Comparison of ENCODE assay signal across 8 cellular contexts in genomic region chr20:34956041-34956458, GRCh38. TPM values are rescaled to one million over a fixed set of nuclear protein-coding genes. Genes with fewer than 3 reads are reported as not detected.
A peak's percentile ranks its signal among the peaks of the same experiment; 100 is the strongest.
DNase-seq lines count a peak whose midpoint lies in the region; ATAC-seq, FAIRE-seq and TF ChIP-seq lines count a peak whose summit lies in the region.

No MANE protein-coding gene starts in this region.

- peaks cover 8% of the 10 kb centered on the region for H3K27me3 Mint-ChIP-seq in activated naive CD4-positive, alpha-beta T cell treated with anti-CD3 and anti-CD28 coated beads, Interleukin-2, amount 10 ng/mL, durations not matched to agents 7 days and 5 days

- no peak for FAIRE-seq in GM12878 (lab: Jason Lieb, UNC)

- POLR2A ChIA-PET in GM12878 (lab: Charles Lee): interaction anchor here (1.4 to 1.7 kb wide), 2 partner anchors 79 to 81 kb away, joined by 6 to 8 read pairs; partner anchors contain the start of gene ACSS2

- BruUV-seq in GM12878 (replicated peaks; lab: Mats Ljungman, UMichigan): TSS peak; percentile 76

- H3K4me1 Mint-ChIP-seq in activated naive CD4-positive, alpha-beta T cell treated with anti-CD3 and anti-CD28 coated beads, Interleukin-2, amount 10 ng/mL, durations not matched to agents 7 days and 5 days: peaks cover 37% of the 10 kb centered on the region

- TF ChIP-seq POLR2A in GM12878 (IDR thresholded peaks at IDR 0.05; ENCODE audit: low read depth, low read length): no peak
- TF ChIP-seq POLR2A in upper lobe of left lung (IDR thresholded peaks at IDR 0.05): no peak

- no peak for TF ChIP-seq EP300 in GM12878 (IDR thresholded peaks at IDR 0.05; ENCODE audit: borderline replicate concordance in 1 of 2, control insufficient read depth in 1 of 2, low read depth in 2 of 2, low read length in 2 of 2)
- TF ChIP-seq EP300 in upper lobe of left lung (IDR thresholded peaks at IDR 0.05): no peak

- H3K36me3 Mint-ChIP-seq in activated naive CD4-positive, alpha-beta T cell treated with anti-CD3 and anti-CD28 coated beads, Interleukin-2, amount 10 ng/mL, durations not matched to agents 7 days and 5 days: peaks cover 10% of the 10 kb centered on the region

- in situ Hi-C loops in GM12878 (cut with MboI): loop anchor here (5.0 kb wide), 2 partner anchors 84 to 124 kb away; partner anchors contain the start of gene GGT7

- H3K4me1 ChIP-seq in GM12878 (ENCODE audit: control insufficient read depth, insufficient read depth, low read length) (peaks cover 8% of the 10 kb centered on the region), lung (ENCODE audit: control insufficient read depth in 2 of 2, insufficient read depth in 2 of 2, low read length in 2 of 2) (peaks cover 0 to 2% of the 10 kb centered on the region in 2 donors), upper lobe of left lung (peaks cover 8 to 15% (median 11%) of the 10 kb centered on the region in 4 donors)

- H3K9me3 Mint-ChIP-seq in activated naive CD4-positive, alpha-beta T cell treated with anti-CD3 and anti-CD28 coated beads, Interleukin-2, amount 10 ng/mL, durations not matched to agents 7 days and 5 days: no peaks in the 10 kb centered on the region

- WGBS in GM12878 (ENCODE audit: insufficient coverage, insufficient replicate concordance, low lambda C conversion rate, missing lambda C conversion rate): 13% methylated on average over 6 of the region's 6 CpGs
- 16 to 23% methylated on average over 6 of the region's 6 CpGs for WGBS in lung, 2 donors
- WGBS in upper lobe of left lung, 2 donors: 18 to 20% methylated on average over 5 to 6 of the region's 6 CpGs

- H3K4me2 ChIP-seq in GM12878 (ENCODE audit: control insufficient read depth, insufficient read depth): peak overlapping the region; percentile 51

- SMC1A ChIA-PET in GM12878 (lab: Charles Lee; ENCODE audit: uncharacterized antibody, unreplicated experiment): interaction anchor here (0.9 to 3.5 kb wide), 5 partner anchors 13 to 186 kb away, joined by 3 to 16 read pairs (median 3); no protein-coding TSS in a partner anchor

- no peak for DNase-seq in activated naive CD4-positive, alpha-beta T cell treated with anti-CD3 and anti-CD28 coated beads, Interleukin-2, amount 10 ng/mL, durations not matched to agents 7 days and 5 days
- DNase-seq in activated naive CD4-positive, alpha-beta T cell treated with Interleukin-2 at 50 U/mL for 16 hours: no peak
- DNase-seq in GM12878 (ENCODE audit: low read depth, low spot score) (no peak), lung (ENCODE audit: low spot score) (no peak), upper lobe of left lung (no peak), KG1 (lab: John Stamatoyannopoulos, UW) (no peak), NCI-H1105 (lab: John Stamatoyannopoulos, UW) (no peak)

- H3K9me3 ChIP-seq in GM12878 (replicated peaks; ENCODE audit: control insufficient read depth, insufficient read depth, low read length): no peaks in the 10 kb centered on the region
- H3K9me3 ChIP-seq in lung (ENCODE audit: control insufficient read depth in 2 of 2, insufficient read depth in 1 of 2, low read length in 1 of 2): no peaks in the 10 kb centered on the region
- H3K9me3 ChIP-seq in upper lobe of left lung: no peaks in the 10 kb centered on the region

- intact Hi-C loops in GM12878 (cut with micrococcal nuclease; ENCODE audit: unreplicated experiment): loop anchor here (5.0 kb wide), 1 partner anchor 251 kb away; no protein-coding TSS in a partner anchor

- peak overlapping the region; percentile 65 for H2AFZ ChIP-seq in GM12878 (ENCODE audit: control insufficient read depth, low read depth, low read length)

- H3K4me3 ChIP-seq in GM12878 (peak overlapping the region; percentile 86), lung (peak overlapping the region; percentile 49), upper lobe of left lung (peak overlapping the region; percentile 22 to 77 (median 64))

- RAD21 ChIA-PET in GM12878 (lab: Charles Lee; ENCODE audit: unreplicated experiment): interaction anchor here (0.7 to 6.2 kb wide), 4 partner anchors 81 to 191 kb away, joined by 3 to 71 read pairs (median 3); partner anchors contain the start of genes ACSS2, EDEM2, GGT7 and NCOA6

- no peak for TF ChIP-seq RAD21 in GM12878 (IDR thresholded peaks at IDR 0.05; ENCODE audit: insufficient read depth, low read depth, low read length)

- TF ChIP-seq CTCF in GM12878 (IDR thresholded peaks at IDR 0.05 in 2 of 3, conservative IDR thresholded peaks at IDR 0.05 in 1 of 3; ENCODE audit: control insufficient read depth in 2 of 3, extremely low read depth in 1 of 3, insufficient read depth in 1 of 3, low read depth in 3 of 3, low read length in 3 of 3) (no peak), lung (IDR thresholded peaks at IDR 0.05; ENCODE audit: control extremely low read depth, extremely low read depth) (no peak), upper lobe of left lung (IDR thresholded peaks at IDR 0.05) (peak in 1 of 6 experiments; percentile 4)

- ATAC-seq in GM12878 (no peak), lung (ENCODE audit: insufficient read depth, low FRiP score) (no peak), upper lobe of left lung (ENCODE audit: low FRiP score in 2 of 2) (no peak), GM19397 (IDR thresholded peaks at IDR 0.05; ENCODE audit: unreplicated experiment) (no peak)

- H3K36me3 ChIP-seq in GM12878 (ENCODE audit: control insufficient read depth in 2 of 2, insufficient read depth in 2 of 2, low read length in 1 of 2) (no peaks in the 10 kb centered on the region; a peak in 1 of 4 replicates), lung (ENCODE audit: control insufficient read depth in 2 of 2, insufficient read depth in 2 of 2, low read length in 2 of 2) (no peaks in the 10 kb centered on the region), upper lobe of left lung (peaks cover 0 to 5% (median under 1%) of the 10 kb centered on the region in 4 donors)

- peak overlapping the region; percentile 49 for H3K27ac ChIP-seq in GM12878 (ENCODE audit: control insufficient read depth, insufficient read depth)
- H3K27ac ChIP-seq in lung (ENCODE audit: low read depth in 1 of 2, low read length in 1 of 2): peak overlapping the region; percentile 79 to 85
- H3K27ac ChIP-seq in upper lobe of left lung: peak overlapping the region; percentile 83 to 95 (median 92)

- H3K9ac ChIP-seq in GM12878 (ENCODE audit: control insufficient read depth, insufficient read depth, low read length): peak overlapping the region; percentile 72

- no peaks in the 10 kb centered on the region for H3K27me3 ChIP-seq in GM12878 (replicated peaks in 1 of 2; ENCODE audit: control insufficient read depth in 2 of 2, insufficient read depth in 2 of 2, low read length in 1 of 2)
- no peaks in the 10 kb centered on the region for H3K27me3 ChIP-seq in lung (ENCODE audit: control insufficient read depth, insufficient read depth)
- no peaks in the 10 kb centered on the region for H3K27me3 ChIP-seq in upper lobe of left lung

- peak overlapping the region; percentile 90 for H3K27ac Mint-ChIP-seq in activated naive CD4-positive, alpha-beta T cell treated with anti-CD3 and anti-CD28 coated beads, Interleukin-2, amount 10 ng/mL, durations not matched to agents 7 days and 5 days

- CTCF ChIA-PET in activated naive CD4-positive, alpha-beta T cell treated with anti-CD3 and anti-CD28 coated beads, Interleukin-2, amount 10 ng/mL, durations not matched to agents 7 days and 5 days (lab: Charles Lee): interaction anchor here (0.6 to 7.7 kb wide), 9 partner anchors 66 to 312 kb away, joined by 3 to 134 read pairs (median 3); partner anchors contain the start of genes ACSS2 and GGT7
- CTCF ChIA-PET in GM12878 (lab: Yijun Ruan, JAX): interaction anchor here (0.6 to 5.9 kb wide), 11 partner anchors 68 to 140 kb away, joined by 3 to 99 read pairs (median 3); partner anchors contain the start of genes ACSS2 and GGT7

- H3K4me3 Mint-ChIP-seq in activated naive CD4-positive, alpha-beta T cell treated with anti-CD3 and anti-CD28 coated beads, Interleukin-2, amount 10 ng/mL, durations not matched to agents 7 days and 5 days: peak overlapping the region; percentile 94

- no peaks in the 10 kb centered on the region for H4K20me1 ChIP-seq in GM12878 (ENCODE audit: control insufficient read depth, insufficient read depth)

- 0 out of 2 replicates have a peak, but pooled peaks cover 2% of the 10 kb centered on the region for H3K79me2 ChIP-seq in GM12878 (ENCODE audit: control insufficient read depth, insufficient read depth, low read length)

RNA-seq across cellular contexts. Expression of gene MYH7B, which starts 0.4 kb away (rescaled TPM):
- 1.3 and 1.4 TPM in 2 replicates for total RNA-seq in GM12878 (2013; cell fraction: nucleolus; rRNA removed)
- total RNA-seq in GM12878 (2014; rRNA removed): under 0.01 TPM in 1 of 2 replicates, not detected in the other
- total RNA-seq in GM12878 (2014; rRNA removed; fragmentation: Illumina TruSeq; extraction: Trizol): 0.04 TPM in 1 of 2 replicates, not detected in the other
- 0.13 TPM in 1 of 2 replicates, not detected in the other for total RNA-seq in GM12878 (2021)
- 0.55 TPM for polyA plus RNA-seq in GM12878 (2011; ENCODE audit: low read depth)
- 0.09 and 0.22 TPM in 2 replicates for polyA plus RNA-seq in GM12878 (2011; rRNA removed)
- 0.09 and 0.12 TPM in 2 replicates for polyA plus RNA-seq in GM12878 (2011; cell fraction: cytosol; rRNA removed)
- 0.69 and 0.98 TPM in 2 replicates for polyA plus RNA-seq in GM12878 (2011; cell fraction: nucleus; rRNA removed)
- 0.43 and 1.1 TPM in 2 replicates for polyA plus RNA-seq in GM12878 (2012)
- polyA plus RNA-seq in GM12878 (2014; fragmentation: Illumina TruSeq; extraction: Trizol): 0.01 TPM in 1 of 2 replicates, not detected in the other
- polyA plus RNA-seq in GM12878 (2014; fragmentation: Nextera tagmentation; extraction: Ambion mirVana): not detected
- 0.20 and 0.37 TPM in 2 replicates for polyA plus RNA-seq in GM12878 (2014; rRNA removed)
- under 1 TPM; 0.25 to 0.40 TPM for polyA plus RNA-seq in GM12878 (2016; fragmentation: Nextera tagmentation; extraction: Ambion mirVana)
- polyA minus RNA-seq in GM12878 (2011; rRNA and poly(A)+ RNA removed): 0.15 TPM in 1 of 2 replicates, not detected in the other
- polyA minus RNA-seq in GM12878 (2011; cell fraction: cytosol; rRNA and poly(A)+ RNA removed): not detected in 2 replicates
- polyA minus RNA-seq in GM12878 (2011; cell fraction: nucleus; rRNA and poly(A)+ RNA removed): not detected in 2 replicates
- under 1 TPM; 0.55 to 0.63 TPM for total RNA-seq in lung
- polyA plus RNA-seq in lung: under 1 TPM; 0.21 to 0.89 TPM
- total RNA-seq in upper lobe of left lung: 10 to 100 TPM in 1 of 6 donors, 1 to 10 TPM in 1, under 1 TPM in 3, not detected in 1; 0.51 to 11.5 (median 0.91) TPM

RNA-seq across cellular contexts. Expression of gene GSS, which starts 0.4 kb away (rescaled TPM):
- 28.6 and 36.4 TPM in 2 replicates for total RNA-seq in GM12878 (2013; cell fraction: nucleolus; rRNA removed)
- total RNA-seq in GM12878 (2014; rRNA removed) (76.8 and 89.5 TPM in 2 replicates), GM12878 (2014; rRNA removed; fragmentation: Illumina TruSeq; extraction: Trizol) (56.6 and 57.3 TPM in 2 replicates), GM12878 (2021) (62.7 and 66.3 TPM in 2 replicates), lung (10 to 100 TPM; 32.6 to 52.7 TPM), upper lobe of left lung (100 to 1,000 TPM in 1 of 6 donors, 10 to 100 TPM in 5; 26.1 to 106 (median 34.3) TPM)
- 27.4 TPM for polyA plus RNA-seq in GM12878 (2011; ENCODE audit: low read depth)
- polyA plus RNA-seq in GM12878 (2011; rRNA removed) (45.7 and 65.8 TPM in 2 replicates), GM12878 (2014; fragmentation: Illumina TruSeq; extraction: Trizol) (49.8 and 69.0 TPM in 2 replicates), GM12878 (2014; fragmentation: Nextera tagmentation; extraction: Ambion mirVana) (10 to 100 TPM; 12.7 to 39.5 TPM), GM12878 (2014; rRNA removed) (78.8 and 79.5 TPM in 2 replicates), GM12878 (2016; fragmentation: Nextera tagmentation; extraction: Ambion mirVana) (100 to 1,000 TPM; 106 to 120 TPM), lung (10 to 100 TPM; 43.7 to 52.2 TPM)
- polyA plus RNA-seq in GM12878 (2011; cell fraction: cytosol; rRNA removed): 67.0 and 79.0 TPM in 2 replicates
- polyA plus RNA-seq in GM12878 (2011; cell fraction: nucleus; rRNA removed): 81.9 and 92.0 TPM in 2 replicates
- polyA plus RNA-seq in GM12878 (2012): 36.8 and 40.4 TPM in 2 replicates
- polyA minus RNA-seq in GM12878 (2011; rRNA and poly(A)+ RNA removed): 39.4 and 51.5 TPM in 2 replicates
- polyA minus RNA-seq in GM12878 (2011; cell fraction: cytosol; rRNA and poly(A)+ RNA removed): 16.6 and 16.8 TPM in 2 replicates
- 24.3 and 29.4 TPM in 2 replicates for polyA minus RNA-seq in GM12878 (2011; cell fraction: nucleus; rRNA and poly(A)+ RNA removed)
